In genomic region chr11:46243796-46244109, GRCh38 we compare ENCODE assay signal across 8 cellular contexts. TPM values are rescaled to one million over a fixed set of nuclear protein-coding genes. Genes with fewer than 3 reads are reported as not detected.
A peak's percentile ranks its signal among the peaks of the same experiment; 100 is the strongest.
DNase-seq lines count a peak whose midpoint lies in the region; ATAC-seq and TF ChIP-seq lines count a peak whose summit lies in the region.

No MANE protein-coding gene starts in this region.

- intact Hi-C loops in dorsolateral prefrontal cortex (cut with DNase I) = loop anchor here in 1 of 2 donors (1.0 to 10.0 kb wide), 3 partner anchors 104 to 291 kb away; partner anchors contain the start of genes DGKZ and PHF21A

- peak overlapping the region; percentile 79 for H3K4me3 Mint-ChIP-seq in natural killer cell treated with Interleukin-12 subunit alpha and Interleukin-12 subunit beta and Interleukin-15 and Interleukin-18, amount 100 ng/mL, for 72 hours

- DNase-seq in BJ (ENCODE audit: low read depth) (no peak), MG63 (no peak), dorsolateral prefrontal cortex (no peak), superior temporal gyrus (ENCODE audit: extremely low spot score) (no peak), germinal center (ENCODE audit: low spot score) (no peak), NCI-H187 (lab: John Stamatoyannopoulos, UW) (no peak)
- DNase-seq in natural killer cell treated with Interleukin-12 subunit alpha and Interleukin-12 subunit beta and Interleukin-15 and Interleukin-18, amount 100 ng/mL, for 72 hours (ENCODE audit: low spot score) = no peak
- no peak for DNase-seq in stimulated activated CD4-positive, alpha-beta T cell treated with anti-CD3 and anti-CD28 coated beads, Interleukin-4, amount 100 ng/mL, for 4 hours

- H3K36me3 ChIP-seq in BJ (ENCODE audit: control insufficient read depth, insufficient read depth, low read length) (no peaks in the 10 kb centered on the region), MG63 (no peaks in the 10 kb centered on the region)

- peaks cover 5% of the 10 kb centered on the region for H3K36me3 Mint-ChIP-seq in natural killer cell treated with Interleukin-12 subunit alpha and Interleukin-12 subunit beta and Interleukin-15 and Interleukin-18, amount 100 ng/mL, for 72 hours

- H3K4me1 Mint-ChIP-seq in natural killer cell treated with Interleukin-12 subunit alpha and Interleukin-12 subunit beta and Interleukin-15 and Interleukin-18, amount 100 ng/mL, for 72 hours (ENCODE audit: low read depth in 2 of 2) = peaks cover 20 to 23% of the 10 kb centered on the region in 2 donors

- no peaks in the 10 kb centered on the region for H3K27me3 ChIP-seq in BJ (ENCODE audit: control insufficient read depth, insufficient read depth, low read length)
- no peaks in the 10 kb centered on the region for H3K27me3 ChIP-seq in MG63
- H3K27me3 ChIP-seq in dorsolateral prefrontal cortex = peaks cover 0 to 3% (median 0%) of the 10 kb centered on the region in 45 donors

- H3K27me3 Mint-ChIP-seq in natural killer cell treated with Interleukin-12 subunit alpha and Interleukin-12 subunit beta and Interleukin-15 and Interleukin-18, amount 100 ng/mL, for 72 hours = peaks cover 7 to 10% of the 10 kb centered on the region in 2 donors

- H3K4me3 ChIP-seq in BJ (ENCODE audit: low read depth, low read length) (peak overlapping the region; percentile 36), MG63 (peak overlapping the region; percentile 39), dorsolateral prefrontal cortex (peak overlapping the region; percentile 44 to 76 (median 62))

- peak overlapping the region in 46 of 59 donors; percentile 8 to 86 (median 65) for H3K27ac ChIP-seq in dorsolateral prefrontal cortex

- peak overlapping the region; percentile 68 to 87 for H3K27ac Mint-ChIP-seq in natural killer cell treated with Interleukin-12 subunit alpha and Interleukin-12 subunit beta and Interleukin-15 and Interleukin-18, amount 100 ng/mL, for 72 hours

- no peak for ATAC-seq in natural killer cell treated with Interleukin-12 subunit alpha and Interleukin-12 subunit beta and Interleukin-15 and Interleukin-18, amount 100 ng/mL, for 72 hours

- CTCF ChIA-PET in BJ (lab: Yijun Ruan, JAX) = interaction anchor here (1.2 to 12.4 kb wide), 11 partner anchors 28 to 371 kb away, joined by 3 to 341 read pairs (median 4); partner anchors contain the start of gene CREB3L1

- POLR2A ChIA-PET in BJ (lab: Charles Lee) = interaction anchor here (0.9 to 1.9 kb wide), 6 partner anchors 29 to 62 kb away, joined by 3 to 13 read pairs (median 4); partner anchors contain the start of gene CREB3L1

- TF ChIP-seq CTCF in BJ (IDR thresholded peaks at IDR 0.05; ENCODE audit: insufficient read depth, low read depth, low read length) (no peak), dorsolateral prefrontal cortex (IDR thresholded peaks at IDR 0.05 in 54 of 56, conservative IDR thresholded peaks at IDR 0.05 in 2 of 56; ENCODE audit: low read depth in 1 of 56, partially characterized antibody in 56 of 56) (no peak)

- no peaks in the 10 kb centered on the region for H3K9me3 ChIP-seq in MG63

- H3K9me3 Mint-ChIP-seq in natural killer cell treated with Interleukin-12 subunit alpha and Interleukin-12 subunit beta and Interleukin-15 and Interleukin-18, amount 100 ng/mL, for 72 hours = no peaks in the 10 kb centered on the region

RNA-seq across cellular contexts. Expression of gene CREB3L1, which starts 33.7 kb away (rescaled TPM):
- polyA plus RNA-seq in BJ (2011; rRNA removed) = 21.5 and 39.4 TPM in 2 replicates
- 55.4 and 125 TPM in 2 replicates for polyA minus RNA-seq in BJ (2011; rRNA and poly(A)+ RNA removed)
- total RNA-seq in MG63 (2014; rRNA removed; shearing (Covaris generic); ENCODE audit: low replicate concordance) = 2.5 and 12.5 TPM in 2 replicates
- total RNA-seq in dorsolateral prefrontal cortex = 10 to 100 TPM in 4 of 120 experiments, 1 to 10 TPM in 116; 2.0 to 11.9 (median 4.6) TPM
- total RNA-seq in natural killer cell treated with Interleukin-12 subunit alpha and Interleukin-12 subunit beta and Interleukin-15 and Interleukin-18, amount 100 ng/mL, for 72 hours = not detected
